Comparison of ENCODE assay signal across 12 cellular contexts in genomic region chr14:51430600-51430999, GRCh38.
DNase-seq lines count a peak whose midpoint lies in the region; ATAC-seq, FAIRE-seq and TF ChIP-seq lines count a peak whose summit lies in the region.
"Had no signal": no experiment of that assay in that cellular context is flagged by ENCODE, and none has a peak within 500 bp of the region (broad histone marks: within the 10 kb centered on the region; RNA-seq: fewer than 3 reads in every experiment).

No MANE protein-coding gene starts in this region.

- H3K27me3 Mint-ChIP-seq in osteocyte (ENCODE audit: unreplicated experiment) (no peaks in the 10 kb centered on the region), natural killer cell (ENCODE audit: low read depth in 2 of 2) (peaks cover 23 to 47% of the 10 kb centered on the region in 2 donors)
- H3K27me3 Mint-ChIP-seq in naive thymus-derived CD4-positive, alpha-beta T cell = peaks cover 12 to 43% (median 33%) of the 10 kb centered on the region in 5 donors

- ATAC-seq in GM18502 (IDR thresholded peaks at IDR 0.05; ENCODE audit: poor library complexity, unreplicated experiment) (peak; percentile 26), natural killer cell (no peak)
- no peak for ATAC-seq in naive thymus-derived CD4-positive, alpha-beta T cell
- ATAC-seq: activated naive CD8-positive, alpha-beta T cell treated with anti-CD3 and anti-CD28 coated beads, Interleukin-2, amount 50 U/mL, for 24 hours had no signal

- POLR2A ChIA-PET in naive thymus-derived CD4-positive, alpha-beta T cell (lab: Charles Lee) = no interaction called here

- DNase-seq in NCI-H2171 (lab: John Stamatoyannopoulos, UW) = peak; percentile 69
- no peak for DNase-seq in osteocyte (ENCODE audit: extremely low spot score, unreplicated experiment)
- no peak for DNase-seq in naive thymus-derived CD4-positive, alpha-beta T cell
- no peak for DNase-seq in activated T-cell treated with anti-CD3 and anti-CD28 coated beads for 4 hours
- DNase-seq in natural killer cell = no peak
- DNase-seq in effector memory CD4-positive, alpha-beta T cell = no peak
- DNase-seq: activated naive CD8-positive, alpha-beta T cell treated with anti-CD3 and anti-CD28 coated beads, Interleukin-2, amount 50 U/mL, for 24 hours; KBM-7; NCI-H526 treated with DMSO at 0.1 percent for 48 hours had no signal

- CTCF ChIA-PET in naive thymus-derived CD4-positive, alpha-beta T cell (lab: Charles Lee) = no interaction called here

- no peaks in the 10 kb centered on the region for H3K36me3 ChIP-seq in naive thymus-derived CD4-positive, alpha-beta T cell (ENCODE audit: control insufficient read depth in 2 of 3, insufficient read depth in 3 of 3, low read length in 3 of 3)
- H3K36me3 ChIP-seq in effector memory CD4-positive, alpha-beta T cell (ENCODE audit: control insufficient read depth, insufficient read depth, low read length) = no peaks in the 10 kb centered on the region

- peak; percentile 15 for FAIRE-seq in endometrium (lab: Jason Lieb, UNC)

- H3K27ac ChIP-seq in naive thymus-derived CD4-positive, alpha-beta T cell (ENCODE audit: low read depth, low read length) = no peak overlapping the region
- no peak overlapping the region for H3K27ac ChIP-seq in effector memory CD4-positive, alpha-beta T cell (ENCODE audit: insufficient read depth, low read length, poor library complexity, severe bottlenecking)
- H3K27ac ChIP-seq: parathyroid adenoma had no signal

- no peaks in the 10 kb centered on the region for H3K9me3 Mint-ChIP-seq in osteocyte (ENCODE audit: unreplicated experiment)
- H3K9me3 Mint-ChIP-seq in naive thymus-derived CD4-positive, alpha-beta T cell = peaks cover 0 to 7% (median 0%) of the 10 kb centered on the region in 11 donors
- H3K9me3 Mint-ChIP-seq in natural killer cell = no peaks in the 10 kb centered on the region
- H3K9me3 Mint-ChIP-seq: activated naive CD8-positive, alpha-beta T cell treated with anti-CD3 and anti-CD28 coated beads, Interleukin-2, amount 50 U/mL, for 24 hours had no signal

- intact Hi-C loops in naive thymus-derived CD4-positive, alpha-beta T cell (cut with micrococcal nuclease) = no loop called here
- intact Hi-C loops in natural killer cell (cut with micrococcal nuclease) = no loop called here

- no peaks in the 10 kb centered on the region for H3K4me1 ChIP-seq in naive thymus-derived CD4-positive, alpha-beta T cell (ENCODE audit: control insufficient read depth in 2 of 2, insufficient read depth in 2 of 2, low read length in 2 of 2)
- H3K4me1 ChIP-seq in effector memory CD4-positive, alpha-beta T cell (ENCODE audit: control insufficient read depth, insufficient read depth, low read length, poor library complexity, severe bottlenecking) = no peaks in the 10 kb centered on the region
- H3K4me1 ChIP-seq: parathyroid adenoma had no signal

- no peak for TF ChIP-seq CTCF in osteocyte (IDR thresholded peaks at IDR 0.05)
- no peak for TF ChIP-seq CTCF in natural killer cell (IDR thresholded peaks at IDR 0.05)

- no peak overlapping the region for H3K4me3 ChIP-seq in naive thymus-derived CD4-positive, alpha-beta T cell (ENCODE audit: low read length)
- no peak overlapping the region for H3K4me3 ChIP-seq in effector memory CD4-positive, alpha-beta T cell (ENCODE audit: insufficient read depth, low read depth, low read length, poor library complexity, severe bottlenecking)

- H3K4me1 Mint-ChIP-seq in osteocyte (ENCODE audit: unreplicated experiment) (peaks cover 30% of the 10 kb centered on the region), natural killer cell (no peaks in the 10 kb centered on the region)
- no peaks in the 10 kb centered on the region for H3K4me1 Mint-ChIP-seq in naive thymus-derived CD4-positive, alpha-beta T cell
- H3K4me1 Mint-ChIP-seq: activated naive CD8-positive, alpha-beta T cell treated with anti-CD3 and anti-CD28 coated beads, Interleukin-2, amount 50 U/mL, for 24 hours had no signal

- H3K36me3 Mint-ChIP-seq in osteocyte (ENCODE audit: unreplicated experiment) (no peaks in the 10 kb centered on the region), natural killer cell (no peaks in the 10 kb centered on the region)
- no peaks in the 10 kb centered on the region for H3K36me3 Mint-ChIP-seq in naive thymus-derived CD4-positive, alpha-beta T cell

- H3K27ac Mint-ChIP-seq in osteocyte (ENCODE audit: unreplicated experiment) (peak overlapping the region; percentile 78), natural killer cell (no peak overlapping the region)
- no peak overlapping the region for H3K27ac Mint-ChIP-seq in naive thymus-derived CD4-positive, alpha-beta T cell
- H3K27ac Mint-ChIP-seq: activated naive CD8-positive, alpha-beta T cell treated with anti-CD3 and anti-CD28 coated beads, Interleukin-2, amount 50 U/mL, for 24 hours had no signal

- no peaks in the 10 kb centered on the region for H3K27me3 ChIP-seq in naive thymus-derived CD4-positive, alpha-beta T cell (ENCODE audit: control insufficient read depth in 2 of 2, insufficient read depth in 2 of 2, low read length in 2 of 2)
- H3K27me3 ChIP-seq in effector memory CD4-positive, alpha-beta T cell (replicated peaks; ENCODE audit: control insufficient read depth, insufficient read depth, low read length, poor library complexity, severe bottlenecking) = peaks cover 3% of the 10 kb centered on the region

- peak overlapping the region; percentile 31 for H3K4me3 Mint-ChIP-seq in osteocyte (ENCODE audit: unreplicated experiment)
- no peak overlapping the region for H3K4me3 Mint-ChIP-seq in naive thymus-derived CD4-positive, alpha-beta T cell
- H3K4me3 Mint-ChIP-seq in natural killer cell = no peak overlapping the region
- H3K4me3 Mint-ChIP-seq: activated naive CD8-positive, alpha-beta T cell treated with anti-CD3 and anti-CD28 coated beads, Interleukin-2, amount 50 U/mL, for 24 hours had no signal

- no peaks in the 10 kb centered on the region for H3K9me3 ChIP-seq in naive thymus-derived CD4-positive, alpha-beta T cell (ENCODE audit: control insufficient read depth in 2 of 3, low read length in 3 of 3)
- no peaks in the 10 kb centered on the region for H3K9me3 ChIP-seq in effector memory CD4-positive, alpha-beta T cell (ENCODE audit: control insufficient read depth, low read length)
